ENCODE assay signal across 29 cellular contexts in genomic region chr2:101354420-101354819, GRCh38. TPM values are rescaled to one million over a fixed set of nuclear protein-coding genes. Genes with fewer than 3 reads are reported as not detected.
"Had no signal": no experiment of that assay in that cellular context is flagged by ENCODE, and none has a peak within 500 bp of the region (broad histone marks: within the 10 kb centered on the region; RNA-seq: fewer than 3 reads in every experiment).

No MANE protein-coding gene starts in this region.

- H3K9me3 ChIP-seq: colonic mucosa, gastrocnemius medialis, left lung, mucosa of descending colon, neutrophil, right lobe of liver, suprapubic skin had no signal

- H3K27ac Mint-ChIP-seq: dendritic cell treated with granulocyte-macrophage colony-stimulating factor and Interleukin-4, amounts not matched to agents 40 ng/mL and 50 ng/mL, for 4 days; endodermal cell; mesothelial cell of epicardium; naive B cell; nephron; progenitor cell of endocrine pancreas; stimulated activated naive CD8-positive, alpha-beta T cell treated with anti-CD3 and anti-CD28 coated beads, Interleukin-15, amount 100 ng/mL, for 72 hours had no signal

- H3K4me1 ChIP-seq: colonic mucosa, gastrocnemius medialis, left lung, parathyroid adenoma, right lobe of liver, suprapubic skin had no signal

- H3K4me3 Mint-ChIP-seq: dendritic cell treated with granulocyte-macrophage colony-stimulating factor and Interleukin-4, amounts not matched to agents 40 ng/mL and 50 ng/mL, for 4 days; endodermal cell; mesothelial cell of epicardium; naive B cell; nephron; stimulated activated naive CD8-positive, alpha-beta T cell treated with anti-CD3 and anti-CD28 coated beads, Interleukin-15, amount 100 ng/mL, for 72 hours had no signal

- H3K4me1 Mint-ChIP-seq: naive B cell; nephron; stimulated activated naive CD8-positive, alpha-beta T cell treated with anti-CD3 and anti-CD28 coated beads, Interleukin-15, amount 100 ng/mL, for 72 hours had no signal

- H3K27me3 Mint-ChIP-seq: stimulated activated naive CD8-positive, alpha-beta T cell treated with anti-CD3 and anti-CD28 coated beads, Interleukin-15, amount 100 ng/mL, for 72 hours had no signal

- H3K27me3 ChIP-seq: colonic mucosa, gastrocnemius medialis, left lung, neutrophil, right lobe of liver, suprapubic skin had no signal

- H3K36me3 ChIP-seq: colonic mucosa, gastrocnemius medialis, left lung, neutrophil, right lobe of liver, suprapubic skin had no signal

- H3K9ac ChIP-seq: parathyroid adenoma had no signal

- H3K36me3 Mint-ChIP-seq: mesothelial cell of epicardium, naive B cell had no signal

- H3K9me3 Mint-ChIP-seq: dendritic cell treated with granulocyte-macrophage colony-stimulating factor and Interleukin-4, amounts not matched to agents 40 ng/mL and 50 ng/mL, for 4 days; endodermal cell; mesothelial cell of epicardium; naive B cell; nephron; stimulated activated naive CD8-positive, alpha-beta T cell treated with anti-CD3 and anti-CD28 coated beads, Interleukin-15, amount 100 ng/mL, for 72 hours had no signal

- H3K79me2 ChIP-seq: parathyroid adenoma had no signal

- H2AFZ ChIP-seq: parathyroid adenoma had no signal

- DNase-seq: colonic mucosa; effector CD8-positive, alpha-beta T cell; endodermal cell; foreskin fibroblast; gastrocnemius medialis; head of caudate nucleus; left lung; mesenchymal stem cell; mucosa of descending colon; naive B cell; small intestine; stimulated activated CD4-positive, alpha-beta T cell treated with anti-CD3 and anti-CD28 coated beads, Interleukin-15, amount 100 ng/mL, for 24 hours; stimulated activated CD4-positive, alpha-beta T cell treated with anti-CD3 and anti-CD28 coated beads, Interleukin-4, amount 100 ng/mL, for 1 hour; stimulated activated CD8-positive, alpha-beta memory T cell treated with anti-CD3 and anti-CD28 coated beads, Interleukin-4, amount 100 ng/mL, for 48 hours; stimulated activated naive CD4-positive, alpha-beta T cell; stimulated activated naive CD8-positive, alpha-beta T cell treated with anti-CD3 and anti-CD28 coated beads, Interleukin-15, amount 100 ng/mL, for 72 hours; trophoblast cell had no signal

- ATAC-seq: esophagus mucosa; gastrocnemius medialis; left lung; mucosa of descending colon; stimulated activated naive CD8-positive, alpha-beta T cell treated with anti-CD3 and anti-CD28 coated beads, Interleukin-15, amount 100 ng/mL, for 72 hours had no signal

- H3K27ac ChIP-seq: colonic mucosa, epithelial cell of prostate, gastrocnemius medialis, left lung, neutrophil, parathyroid adenoma, right lobe of liver, suprapubic skin had no signal

- H3K4me3 ChIP-seq: colonic mucosa, gastrocnemius medialis, left lung, mucosa of descending colon, right lobe of liver, suprapubic skin had no signal

RNA-seq across cellular contexts. Expression of gene CREG2, which starts 32.9 kb away (rescaled TPM):
- total RNA-seq: gastrocnemius medialis, left lung, lower leg skin, lung microvascular endothelial cell had no signal
